ENCODE assay signal across 8 cellular contexts in the genomic region with DNA sequence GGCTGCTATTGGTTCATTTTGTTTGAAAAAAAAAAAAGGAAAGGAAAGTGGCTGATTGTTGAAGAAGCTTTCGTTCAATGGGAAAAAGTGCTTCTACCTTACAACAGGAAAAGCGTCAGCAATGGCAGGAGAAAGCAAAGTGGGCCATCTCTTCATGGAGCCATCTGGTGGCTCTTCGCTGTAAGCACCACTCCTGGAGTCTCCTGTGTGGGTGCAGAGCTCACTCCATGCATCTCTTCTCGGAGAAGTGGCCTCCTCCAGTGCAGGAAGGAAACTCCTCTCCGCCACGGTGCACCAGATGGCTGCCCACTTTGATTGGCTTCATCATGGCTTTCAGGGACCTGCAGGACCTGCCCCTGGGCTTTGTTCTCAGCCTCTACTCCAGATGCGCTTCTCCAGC.
A peak's percentile ranks its signal among the peaks of the same experiment; 100 is the strongest.
DNase-seq lines count a peak whose midpoint lies in the region; ATAC-seq and TF ChIP-seq lines count a peak whose summit lies in the region.

No MANE protein-coding gene starts in this region.

- no peaks in the 10 kb centered on the region for H3K9me3 ChIP-seq in MM.1S (replicated peaks; ENCODE audit: insufficient read depth, low read length)
- H3K9me3 ChIP-seq in WERI-Rb-1 (ENCODE audit: severe bottlenecking), result peaks cover 2% of the 10 kb centered on the region
- H3K9me3 ChIP-seq in upper lobe of right lung, result no peaks in the 10 kb centered on the region

- peaks cover 15% of the 10 kb centered on the region for H3K4me1 ChIP-seq in MM.1S (ENCODE audit: low read length)
- H3K4me1 ChIP-seq in upper lobe of right lung, result peaks cover 9% of the 10 kb centered on the region

- POLR2A ChIA-PET in AG04449 (lab: Yijun Ruan, JAX), result interaction anchor here (1.4 kb wide), 1 partner anchor 252 kb away, joined by 4 read pairs; no protein-coding TSS in a partner anchor

- intact Hi-C loops in upper lobe of right lung (cut with DNase I), result no loop called here

- H3K27me3 ChIP-seq in MM.1S (replicated peaks; ENCODE audit: insufficient read depth, low read length) (no peaks in the 10 kb centered on the region), WERI-Rb-1 (ENCODE audit: insufficient read depth, low read depth, severe bottlenecking) (no peaks in the 10 kb centered on the region), upper lobe of right lung (no peaks in the 10 kb centered on the region)

- peak; percentile 31 for TF ChIP-seq CTCF in AG04449 (IDR thresholded peaks at IDR 0.05; ENCODE audit: insufficient read depth, low read length, missing control alignments)
- peak; percentile 78 for TF ChIP-seq CTCF in MM.1S (IDR thresholded peaks at IDR 0.05; ENCODE audit: low read length)
- TF ChIP-seq CTCF in WERI-Rb-1 (IDR thresholded peaks at IDR 0.05; ENCODE audit: low read depth, low read length), result peak; percentile 93
- peak; percentile 66 for TF ChIP-seq CTCF in upper lobe of right lung (IDR thresholded peaks at IDR 0.05)

- H3K27ac ChIP-seq in MM.1S (ENCODE audit: low read length) (no peak overlapping the region), WERI-Rb-1 (no peak overlapping the region), upper lobe of right lung (no peak overlapping the region)

- H3K36me3 ChIP-seq in MM.1S (replicated peaks; ENCODE audit: insufficient read depth, low read length), result no peaks in the 10 kb centered on the region
- H3K36me3 ChIP-seq in WERI-Rb-1, result no peaks in the 10 kb centered on the region
- no peaks in the 10 kb centered on the region for H3K36me3 ChIP-seq in upper lobe of right lung

- H3K4me3 ChIP-seq in AG04449 (ENCODE audit: low read depth, low read length), result no peak overlapping the region
- H3K4me3 ChIP-seq in MM.1S (ENCODE audit: low read length), result no peak overlapping the region
- H3K4me3 ChIP-seq in WERI-Rb-1 (ENCODE audit: low read depth, low read length), result no peak overlapping the region
- H3K4me3 ChIP-seq in upper lobe of right lung, result no peak overlapping the region

- DNase-seq in AG04449 (ENCODE audit: low read depth, low spot score), result no peak
- peak; percentile 54 for DNase-seq in GF-D8 (lab: John Stamatoyannopoulos, UW)
- peak; percentile 70 for DNase-seq in MM.1S
- peak; percentile 69 for DNase-seq in WERI-Rb-1
- DNase-seq in iPS-NIHi11 (ENCODE audit: low spot score), result peak; percentile 72
- DNase-seq in upper lobe of right lung, result no peak
- no peak for DNase-seq in GOT3 (lab: John Stamatoyannopoulos, UW)

- H2AFZ ChIP-seq in MM.1S (ENCODE audit: low read length), result 0 out of 2 replicates have a peak overlapping the region, but pooled peaks have one; percentile 21

- H3F3A ChIP-seq in MM.1S (ENCODE audit: insufficient read depth, low read length), result no peaks in the 10 kb centered on the region

- no peaks in the 10 kb centered on the region for H3K9me2 ChIP-seq in MM.1S (replicated peaks; ENCODE audit: insufficient read depth, low read length)

- CTCF ChIA-PET in AG04449 (lab: Yijun Ruan, JAX), result interaction anchor here (0.6 to 1.7 kb wide), 8 partner anchors 9 to 275 kb away, joined by 3 to 10 read pairs (median 3); no protein-coding TSS in a partner anchor

- peak; percentile 91 for ATAC-seq in upper lobe of right lung
- ATAC-seq in HG03175 (IDR thresholded peaks at IDR 0.05; ENCODE audit: unreplicated experiment), result no peak

- H3K4me2 ChIP-seq in MM.1S (ENCODE audit: low read depth, low read length), result peak overlapping the region; percentile 9; the same call in 1 of the 2 replicates

- no peaks in the 10 kb centered on the region for H4K20me1 ChIP-seq in MM.1S (ENCODE audit: insufficient read depth, low read length)

- no peak overlapping the region for H3K9ac ChIP-seq in MM.1S (ENCODE audit: low read length)

- H3K79me2 ChIP-seq in MM.1S (ENCODE audit: low read length), result no peaks in the 10 kb centered on the region

Comparison
In these comparisons a context has a peak if more than half of its experiments do, and no peak if none do; other contexts are left out.
1. DNase-seq: peak in GF-D8 (single experiment), MM.1S (single experiment), WERI-Rb-1 (single experiment) and iPS-NIHi11 (single experiment); none in AG04449 (single experiment), upper lobe of right lung (single experiment) and GOT3 (single experiment).
2. CTCF ChIP-seq: peak in every context shown above with its lines; median percentile 93 in WERI-Rb-1; 78 in MM.1S; 66 in upper lobe of right lung; 31 in AG04449.